Comparison of ENCODE assay signal across 12 cellular contexts in genomic region chr1:53412285-53413174, GRCh38. TPM values are rescaled to one million over a fixed set of nuclear protein-coding genes. Genes with fewer than 3 reads are reported as not detected.
A peak's percentile ranks its signal among the peaks of the same experiment; 100 is the strongest.
DNase-seq lines count a peak whose midpoint lies in the region; ATAC-seq and TF ChIP-seq lines count a peak whose summit lies in the region.
"Had no signal": no experiment of that assay in that cellular context is flagged by ENCODE, and none has a peak within 500 bp of the region (broad histone marks: within the 10 kb centered on the region; RNA-seq: fewer than 3 reads in every experiment).

No MANE protein-coding gene starts in this region.

- no CpG with 5 or more reads among the region's 10 CpGs for WGBS in neuronal stem cell (ENCODE audit: extremely low coverage in 2 of 2, insufficient read length in 2 of 2, insufficient replicate concordance in 1 of 2), 2 donors
- WGBS in upper lobe of left lung, 2 donors: 85 to 91% methylated on average over 7 to 10 of the region's 10 CpGs

- TF ChIP-seq EP300 in upper lobe of left lung (IDR thresholded peaks at IDR 0.05): no peak

- CTCF ChIA-PET in CD8-positive, alpha-beta memory T cell (lab: Charles Lee): interaction anchor here (1.2 to 3.4 kb wide), 9 partner anchors 9 to 134 kb away, joined by 3 to 20 read pairs (median 8); no protein-coding TSS in a partner anchor

- peak overlapping the region; percentile 5 for H3K4me3 ChIP-seq in CD8-positive, alpha-beta memory T cell (ENCODE audit: low read length)
- H3K4me3 ChIP-seq in MG63 (no peak overlapping the region), neuronal stem cell (ENCODE audit: low read length in 2 of 2) (no peak overlapping the region), upper lobe of left lung (no peak overlapping the region)
- H3K4me3 ChIP-seq: esophagus squamous epithelium had no signal

- TF ChIP-seq POLR2A in upper lobe of left lung (IDR thresholded peaks at IDR 0.05): no peak

- H2BK120ac ChIP-seq in neuronal stem cell (ENCODE audit: low read depth, low read length): peak overlapping the region; percentile 68

- peaks cover 76% of the 10 kb centered on the region for H3K4me1 ChIP-seq in CD8-positive, alpha-beta memory T cell (ENCODE audit: insufficient read depth, low read length)
- H3K4me1 ChIP-seq in neuronal stem cell (ENCODE audit: control insufficient read depth in 2 of 2, insufficient read depth in 1 of 2, low read depth in 1 of 2, low read length in 2 of 2) (peaks cover 5 to 8% of the 10 kb centered on the region in 2 donors), upper lobe of left lung (peaks cover 0 to 14% (median 3%) of the 10 kb centered on the region in 4 donors)

- H2BK12ac ChIP-seq in neuronal stem cell (ENCODE audit: low read length): no peak overlapping the region

- H3K4me2 ChIP-seq in neuronal stem cell (ENCODE audit: insufficient read depth, low read length, poor library complexity, severe bottlenecking): no peak overlapping the region

- no peaks in the 10 kb centered on the region for H3K9me3 Mint-ChIP-seq in CD8-positive, alpha-beta memory T cell
- H3K9me3 Mint-ChIP-seq: mesothelial cell of epicardium had no signal

- peak overlapping the region; percentile 72 for H3K27ac ChIP-seq in CD8-positive, alpha-beta memory T cell (ENCODE audit: low read depth, low read length)
- H3K27ac ChIP-seq in neuronal stem cell (replicated peaks; ENCODE audit: low read length) (no peak overlapping the region), upper lobe of left lung (peak overlapping the region in 2 of 4 donors; percentile 49 to 55)

- H4K91ac ChIP-seq in neuronal stem cell (ENCODE audit: low read depth, low read length, poor library complexity): no peak overlapping the region

- POLR2A ChIA-PET in CD8-positive, alpha-beta memory T cell (lab: Charles Lee): interaction anchor here (0.6 to 2.2 kb wide), 4 partner anchors 11 to 86 kb away, joined by 3 to 18 read pairs (median 6); partner anchors contain the start of gene LRP8

- no peak for DNase-seq in CD8-positive, alpha-beta memory T cell
- DNase-seq in MG63: peak; percentile 62
- peak; percentile 88 for DNase-seq in astrocyte of the hippocampus (ENCODE audit: low read depth, low spot score)
- DNase-seq in neuronal stem cell (ENCODE audit: low spot score): no peak
- no peak for DNase-seq in Right ventricle myocardium superior
- no peak for DNase-seq in upper lobe of left lung
- DNase-seq: esophagus squamous epithelium, NCI-H345, right cardiac atrium had no signal

- H3K27ac Mint-ChIP-seq in CD8-positive, alpha-beta memory T cell: peak overlapping the region; percentile 96 to 99 (median 99)
- H3K27ac Mint-ChIP-seq: mesothelial cell of epicardium had no signal

- H3K36me3 ChIP-seq in CD8-positive, alpha-beta memory T cell (ENCODE audit: insufficient read depth, low read length): no peaks in the 10 kb centered on the region
- H3K36me3 ChIP-seq in MG63: no peaks in the 10 kb centered on the region
- no peaks in the 10 kb centered on the region for H3K36me3 ChIP-seq in neuronal stem cell (replicated peaks in 1 of 2; ENCODE audit: control insufficient read depth in 2 of 2, insufficient read depth in 2 of 2, low read length in 2 of 2)
- H3K36me3 ChIP-seq in upper lobe of left lung: no peaks in the 10 kb centered on the region
- H3K36me3 ChIP-seq: esophagus squamous epithelium had no signal

- no peaks in the 10 kb centered on the region for H3K27me3 Mint-ChIP-seq in CD8-positive, alpha-beta memory T cell

- no peak overlapping the region for H2BK15ac ChIP-seq in neuronal stem cell (ENCODE audit: low read length)

- H4K8ac ChIP-seq in neuronal stem cell (ENCODE audit: low read depth, low read length): no peak overlapping the region

- H3K23ac ChIP-seq in neuronal stem cell (ENCODE audit: low read depth, low read length, poor library complexity): peak overlapping the region; percentile 66

- peak overlapping the region; percentile 28 to 86 (median 78) for H3K4me3 Mint-ChIP-seq in CD8-positive, alpha-beta memory T cell
- H3K4me3 Mint-ChIP-seq: mesothelial cell of epicardium had no signal

- H3K18ac ChIP-seq in neuronal stem cell (ENCODE audit: low read length): peak overlapping the region; percentile 52

- H3K27me3 ChIP-seq in CD8-positive, alpha-beta memory T cell (ENCODE audit: insufficient read depth, low read length, poor library complexity, severe bottlenecking): no peaks in the 10 kb centered on the region
- no peaks in the 10 kb centered on the region for H3K27me3 ChIP-seq in MG63
- H3K27me3 ChIP-seq in neuronal stem cell (ENCODE audit: control insufficient read depth in 3 of 3, insufficient read depth in 3 of 3, low read depth in 1 of 3, low read length in 3 of 3): peaks cover 0 to 61% (median 0%) of the 10 kb centered on the region in 3 experiments
- H3K27me3 ChIP-seq in upper lobe of left lung: no peaks in the 10 kb centered on the region

- no peak overlapping the region for H2AK5ac ChIP-seq in neuronal stem cell (ENCODE audit: low read depth, low read length)

- H3K4ac ChIP-seq in neuronal stem cell (ENCODE audit: low read length): no peak overlapping the region

- TF ChIP-seq CTCF in upper lobe of left lung (IDR thresholded peaks at IDR 0.05): no peak

- ATAC-seq in HG02623 (IDR thresholded peaks at IDR 0.05; ENCODE audit: unreplicated experiment) (no peak), Right ventricle myocardium superior (ENCODE audit: poor library complexity) (no peak), upper lobe of left lung (ENCODE audit: low FRiP score in 2 of 2) (no peak)
- ATAC-seq: right cardiac atrium had no signal

- H3K4me1 Mint-ChIP-seq in CD8-positive, alpha-beta memory T cell: peaks cover 70 to 92% (median 86%) of the 10 kb centered on the region in 3 donors

- no peak overlapping the region for H3K14ac ChIP-seq in neuronal stem cell (ENCODE audit: low read length)

- intact Hi-C loops in Right ventricle myocardium superior (cut with DNase I): no loop called here

- H3K9ac ChIP-seq in neuronal stem cell (ENCODE audit: low read depth, low read length, poor library complexity): no peak overlapping the region

- H3K79me1 ChIP-seq in neuronal stem cell (ENCODE audit: low read depth, low read length): no peaks in the 10 kb centered on the region

- H2AFZ ChIP-seq in neuronal stem cell (ENCODE audit: low read length): no peak overlapping the region

- no peak overlapping the region for H2BK5ac ChIP-seq in neuronal stem cell (ENCODE audit: low read length)

- H3K36me3 Mint-ChIP-seq in CD8-positive, alpha-beta memory T cell: no peaks in the 10 kb centered on the region
- H3K36me3 Mint-ChIP-seq: mesothelial cell of epicardium had no signal

- H3K9me3 ChIP-seq in CD8-positive, alpha-beta memory T cell (ENCODE audit: low read length): no peaks in the 10 kb centered on the region
- H3K9me3 ChIP-seq in MG63 (no peaks in the 10 kb centered on the region), neuronal stem cell (replicated peaks in 1 of 2; ENCODE audit: control insufficient read depth in 2 of 2, insufficient read depth in 1 of 2, low read depth in 1 of 2, low read length in 2 of 2) (peaks cover 0 to 4% of the 10 kb centered on the region in 2 donors), upper lobe of left lung (no peaks in the 10 kb centered on the region)
- H3K9me3 ChIP-seq: esophagus squamous epithelium had no signal

RNA-seq across cellular contexts. Expression of gene DMRTB1, which starts 46.7 kb away (rescaled TPM):
- not detected for total RNA-seq in CD8-positive, alpha-beta memory T cell
- polyA plus RNA-seq in CD8-positive, alpha-beta memory T cell: not detected
- total RNA-seq in MG63 (2014; rRNA removed; shearing (Covaris generic); ENCODE audit: low replicate concordance): not detected in 2 replicates
- polyA plus RNA-seq in neuronal stem cell (2013, experiment 1 of 2): 0.03 TPM
- not detected for polyA plus RNA-seq in neuronal stem cell (2013, experiment 2 of 2)
- total RNA-seq in Right ventricle myocardium superior (not detected), upper lobe of left lung (not detected)
- total RNA-seq: esophagus squamous epithelium, mesothelial cell of epicardium, right cardiac atrium, SK-MEL-5 had no signal
- polyA plus RNA-seq: right cardiac atrium had no signal

Comparison
In these comparisons a context has a peak if more than half of its experiments do, and no peak if none do; other contexts are left out.
1. DNase-seq: peak in MG63 (single experiment) and astrocyte of the hippocampus (single experiment); none in CD8-positive, alpha-beta memory T cell (0 of 5), neuronal stem cell (single experiment), Right ventricle myocardium superior (single experiment) and upper lobe of left lung (0 of 2).